27 cellular contexts compared by ENCODE assay signal in genomic region chr5:178670486-178670885, GRCh38.
"Had no signal": no experiment of that assay in that cellular context is flagged by ENCODE, and none has a peak within 500 bp of the region (broad histone marks: within the 10 kb centered on the region; RNA-seq: fewer than 3 reads in every experiment).

No MANE protein-coding gene starts in this region.

- DNase-seq: hippocampal formation; kidney; left colon; left lung; lower lobe of right lung; mammary epithelial cell; mesenchymal stem cell; naive B cell; natural killer cell; nephron progenitor cell; ovary; retina; right cardiac atrium; stimulated activated CD4-positive, alpha-beta T cell treated with anti-CD3 and anti-CD28 coated beads, Interleukin-12 subunit alpha, Interleukin-12 subunit beta, amount 100 ng/mL, for 4 hours; stimulated activated CD4-positive, alpha-beta T cell treated with anti-CD3 and anti-CD28 coated beads, Interleukin-15, amount 100 ng/mL, for 24 hours; stimulated activated CD4-positive, alpha-beta T cell treated with anti-CD3 and anti-CD28 coated beads, Interleukin-2, amount 100 ng/mL, for 24 hours; stimulated activated CD4-positive, alpha-beta T cell treated with anti-CD3 and anti-CD28 coated beads, Interleukin-4, amount 100 ng/mL, for 1 hour; stimulated activated naive B cell treated with anti-CD40 and anti-IgM and Interleukin-4, amounts not matched to agents 10 μg/mL and 1 μg/mL and 100 μg/mL, for 72 hours; stimulated activated naive CD8-positive, alpha-beta T cell treated with anti-CD3 and anti-CD28 coated beads, Interleukin-15, Interleukin-2, amounts not matched to agents 100 U/mL and 50 U/mL, for 24 hours; stomach; uterus had no signal

- H3K4me3 ChIP-seq: left lung, lower lobe of right lung, neural progenitor cell, ovary, skin epidermis, stomach, suprapubic skin, tibial nerve, uterus had no signal

- H3K4me1 ChIP-seq: left lung, lower lobe of right lung, neural progenitor cell, stomach, suprapubic skin, tibial nerve, uterus had no signal

- H3K27ac ChIP-seq: left lung, lower lobe of right lung, neural progenitor cell, neutrophil, ovary, skin epidermis, stomach, suprapubic skin, tibial nerve, uterus had no signal

- H3K36me3 ChIP-seq: left lung, lower lobe of right lung, neural progenitor cell, neutrophil, ovary, stomach, suprapubic skin, tibial nerve, uterus had no signal

- H3K9me3 ChIP-seq: left lung, lower lobe of right lung, neutrophil, ovary, suprapubic skin, uterus had no signal

- ATAC-seq: left colon; left lung; lower lobe of right lung; natural killer cell; right cardiac atrium; sciatic nerve; stimulated activated naive B cell treated with anti-CD40 and anti-IgM and Interleukin-4, amounts not matched to agents 10 μg/mL and 1 μg/mL and 100 μg/mL, for 72 hours; stimulated activated naive CD8-positive, alpha-beta T cell treated with anti-CD3 and anti-CD28 coated beads, Interleukin-15, Interleukin-2, amounts not matched to agents 100 U/mL and 50 U/mL, for 24 hours had no signal

- H3K27me3 ChIP-seq: neural progenitor cell, neutrophil, ovary, tibial nerve, uterus had no signal
